ENCODE assay signal across 2 cellular contexts in genomic region chr15:38586005-38586404, GRCh38. TPM values are rescaled to one million over a fixed set of nuclear protein-coding genes. Genes with fewer than 3 reads are reported as not detected.
"Had no signal": no experiment of that assay in that cellular context is flagged by ENCODE, and none has a peak within 500 bp of the region (broad histone marks: within the 10 kb centered on the region; RNA-seq: fewer than 3 reads in every experiment).

No MANE protein-coding gene starts in this region.

RNA-seq across cellular contexts. Expression of gene RASGRP1, which starts 21.4 kb away (rescaled TPM):
- total RNA-seq: LHCN-M2, MCF 10A had no signal
